ENCODE assay signal across 14 cellular contexts in the genomic region with DNA sequence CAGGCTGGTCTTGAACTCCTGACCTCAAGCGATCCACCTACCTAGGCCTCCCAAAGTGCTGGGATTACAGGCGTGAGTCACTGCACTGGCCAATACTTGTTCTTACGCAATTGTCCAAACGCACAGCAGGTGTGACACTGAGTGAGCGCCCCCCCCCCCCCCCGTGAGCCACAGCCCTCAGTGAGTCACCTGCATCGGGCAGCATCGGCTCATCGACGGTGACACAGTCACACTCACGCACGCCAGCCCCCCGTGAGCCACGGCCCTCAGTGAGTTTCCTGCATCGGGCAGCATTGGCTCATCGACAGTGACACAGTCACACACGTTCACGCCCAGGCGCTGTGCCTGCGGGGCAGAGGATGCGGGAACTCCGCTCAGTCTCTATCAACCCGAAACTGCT. TPM values are rescaled to one million over a fixed set of nuclear protein-coding genes. Genes with fewer than 3 reads are reported as not detected.
DNase-seq lines count a peak whose midpoint lies in the region; ATAC-seq and TF ChIP-seq lines count a peak whose summit lies in the region.
"Had no signal": no experiment of that assay in that cellular context is flagged by ENCODE, and none has a peak within 500 bp of the region (broad histone marks: within the 10 kb centered on the region; RNA-seq: fewer than 3 reads in every experiment).

No MANE protein-coding gene starts in this region.

- no peaks in the 10 kb centered on the region for H3K36me3 ChIP-seq in RWPE2 (ENCODE audit: low read depth)
- no peaks in the 10 kb centered on the region for H3K36me3 ChIP-seq in gastrocnemius medialis
- H3K36me3 ChIP-seq in adrenal gland (replicated peaks in 1 of 2) = no peaks in the 10 kb centered on the region
- H3K36me3 ChIP-seq: HAP-1, stomach had no signal

- H3K4me3 ChIP-seq in RWPE2 (ENCODE audit: severe bottlenecking) (no peak overlapping the region), right cardiac atrium (ENCODE audit: low read length) (no peak overlapping the region), gastrocnemius medialis (no peak overlapping the region), adrenal gland (no peak overlapping the region)
- H3K4me3 ChIP-seq: HAP-1, skin epidermis had no signal

- in situ Hi-C loops in ACHN (cut with HindIII; ENCODE audit: low pct_ligation_motif_present, low pct_unique_long_range_greater_than_20kb, low sequenced_read_pairs) (no loop called here), gastrocnemius medialis (cut with MboI; ENCODE audit: low sequenced_read_pairs in 4 of 4) (loop anchor here in 1 of 4 donors (25.0 kb wide), 1 partner anchor 100 kb away; no protein-coding TSS in a partner anchor)

- DNase-seq in ACHN = peak; percentile 76
- peak; percentile 41 for DNase-seq in HT-29 (ENCODE audit: low spot score)
- peak; percentile 63 for DNase-seq in RWPE2 (ENCODE audit: low spot score)
- peak in 2 of 3 donors; percentile 38 to 44 for DNase-seq in right cardiac atrium
- no peak for DNase-seq in gastrocnemius medialis
- DNase-seq in adrenal gland = no peak
- no peak for DNase-seq in NCI-H1105 treated with DMSO at 0.1 percent for 48 hours (lab: John Stamatoyannopoulos, UW)
- DNase-seq: activated gamma-delta T cell; effector CD4-positive, alpha-beta T cell had no signal

- H3K9me3 ChIP-seq in RWPE2 (ENCODE audit: severe bottlenecking) (no peaks in the 10 kb centered on the region), right cardiac atrium (ENCODE audit: control insufficient read depth, low read length) (no peaks in the 10 kb centered on the region), gastrocnemius medialis (no peaks in the 10 kb centered on the region), adrenal gland (replicated peaks in 1 of 3) (no peaks in the 10 kb centered on the region)
- H3K9me3 ChIP-seq: HAP-1, stomach had no signal

- ATAC-seq in RWPE2 (ENCODE audit: low read depth) = peak; percentile 3; the same call in 1 of the 3 replicates
- ATAC-seq in right cardiac atrium = no peak
- no peak for ATAC-seq in GM18505 (IDR thresholded peaks at IDR 0.05; ENCODE audit: unreplicated experiment)
- ATAC-seq in gastrocnemius medialis = no peak

- H3K27ac ChIP-seq in RWPE2 (ENCODE audit: poor library complexity, severe bottlenecking) = peak overlapping the region; percentile 23
- no peak overlapping the region for H3K27ac ChIP-seq in right cardiac atrium (ENCODE audit: low read length)
- no peak overlapping the region for H3K27ac ChIP-seq in gastrocnemius medialis
- no peak overlapping the region for H3K27ac ChIP-seq in adrenal gland
- H3K27ac ChIP-seq: skin epidermis had no signal

- intact Hi-C loops in right cardiac atrium (cut with DNase I) (no loop called here), gastrocnemius medialis (cut with DNase I; ENCODE audit: low total_unique reads) (no loop called here), adrenal gland (cut with DNase I) (no loop called here)

- H3K27me3 ChIP-seq in RWPE2 (ENCODE audit: insufficient read depth, poor library complexity, severe bottlenecking) (no peaks in the 10 kb centered on the region), right cardiac atrium (ENCODE audit: control insufficient read depth, insufficient read depth) (no peaks in the 10 kb centered on the region), gastrocnemius medialis (peaks cover 54 to 76% (median 64%) of the 10 kb centered on the region in 3 donors), adrenal gland (no peaks in the 10 kb centered on the region)

- WGBS in right cardiac atrium = 85% methylated on average over 23 of the region's 23 CpGs
- WGBS in adrenal gland, 4 donors = 52 to 82% (median 79%) methylated on average over 6 to 23 of the region's 23 CpGs

- H3K4me1 ChIP-seq in RWPE2 (ENCODE audit: insufficient read depth, poor library complexity, severe bottlenecking) (peaks cover 41% of the 10 kb centered on the region), right cardiac atrium (ENCODE audit: control insufficient read depth, insufficient read depth, low read length) (no peaks in the 10 kb centered on the region), gastrocnemius medialis (no peaks in the 10 kb centered on the region), adrenal gland (replicated peaks in 1 of 2) (no peaks in the 10 kb centered on the region)
- H3K4me1 ChIP-seq: HAP-1 had no signal

- TF ChIP-seq CTCF in RWPE2 (IDR thresholded peaks at IDR 0.05; ENCODE audit: poor library complexity, severe bottlenecking) (no peak), gastrocnemius medialis (IDR thresholded peaks at IDR 0.05 in 4 of 5, conservative IDR thresholded peaks at IDR 0.05 in 1 of 5) (no peak), adrenal gland (IDR thresholded peaks at IDR 0.05) (no peak)

- no peak for TF ChIP-seq POLR2A in GM18505 (IDR thresholded peaks at IDR 0.05; ENCODE audit: borderline replicate concordance, extremely low read depth, insufficient read depth, insufficient read length)
- no peak for TF ChIP-seq POLR2A in gastrocnemius medialis (IDR thresholded peaks at IDR 0.05)
- no peak for TF ChIP-seq POLR2A in adrenal gland (IDR thresholded peaks at IDR 0.05)

RNA-seq across cellular contexts. Expression of a gene that starts 42.5 kb away (rescaled TPM):
- not detected in 2 replicates for total RNA-seq in HT-29 (2014; rRNA removed; shearing (Covaris generic))
- under 1 TPM in 2 of 4 donors, not detected in 2; 0.14 to 0.21 TPM for total RNA-seq in right cardiac atrium
- 0.05 TPM for polyA plus RNA-seq in right cardiac atrium
- not detected for total RNA-seq in gastrocnemius medialis
- total RNA-seq in adrenal gland = 1 to 10 TPM in 5 of 8 donors, under 1 TPM in 2, not detected in 1; 0.57 to 7.8 (median 1.8) TPM
- polyA plus RNA-seq in adrenal gland = 1 to 10 TPM in 1 of 3 donors, under 1 TPM in 2; 0.44 to 2.5 (median 0.72) TPM
- total RNA-seq: fibroblast of villous mesenchyme had no signal

Comparison
In these comparisons a context has a peak if more than half of its experiments do, and no peak if none do; other contexts are left out.
1. DNase-seq: peak in ACHN (single experiment), HT-29 (single experiment), RWPE2 (single experiment) and right cardiac atrium (2 of 3); none in gastrocnemius medialis (0 of 2), adrenal gland (0 of 7) and NCI-H1105 treated with DMSO at 0.1 percent for 48 hours (single experiment).